In genomic region chr13:106568225-106569003, GRCh38 we compare ENCODE assay signal across 8 cellular contexts. TPM values are rescaled to one million over a fixed set of nuclear protein-coding genes. Genes with fewer than 3 reads are reported as not detected.
DNase-seq lines count a peak whose midpoint lies in the region; ATAC-seq, FAIRE-seq and TF ChIP-seq lines count a peak whose summit lies in the region.

No MANE protein-coding gene starts in this region.

- H3K27ac ChIP-seq in 22Rv1 (peak overlapping the region; percentile 95), SK-N-MC (no peak overlapping the region), esophagus squamous epithelium (peak overlapping the region; percentile 93 to 100 (median 98))

- WGBS in esophagus squamous epithelium, 2 donors = 13 to 24% methylated on average over 12 to 19 of the region's 19 CpGs

- DNase-seq in SK-N-MC (ENCODE audit: low read depth, low spot score) (no peak), esophagus squamous epithelium (lab: John Stamatoyannopoulos, UW) (no peak), putamen (ENCODE audit: low spot score) (peak; percentile 17), H4 (ENCODE audit: low spot score) (no peak), urothelium cell line (ENCODE audit: low spot score) (no peak)

- H3K9ac ChIP-seq in SK-N-MC (ENCODE audit: insufficient read length) = peak overlapping the region; percentile 99

- H3K36me3 ChIP-seq in SK-N-MC (ENCODE audit: insufficient read depth, low read length) (peaks cover 2% of the 10 kb centered on the region; the same call in 1 of the 2 replicates), esophagus squamous epithelium (no peaks in the 10 kb centered on the region)

- H3K27me3 ChIP-seq in esophagus squamous epithelium = no peaks in the 10 kb centered on the region

- peaks cover 10 to 76% (median 31%) of the 10 kb centered on the region in 3 donors for H3K4me1 ChIP-seq in esophagus squamous epithelium

- TF ChIP-seq CTCF in 22Rv1 (IDR thresholded peaks at IDR 0.05) (no peak), esophagus squamous epithelium (IDR thresholded peaks at IDR 0.05) (no peak)

- no peak for TF ChIP-seq POLR2A in esophagus squamous epithelium (IDR thresholded peaks at IDR 0.05)

- intact Hi-C loops in esophagus squamous epithelium (cut with DNase I) = no loop called here

- FAIRE-seq in urothelium cell line (lab: Jason Lieb, UNC) = no peak

- ATAC-seq in GM18519 (IDR thresholded peaks at IDR 0.05; ENCODE audit: low FRiP score, unreplicated experiment) = peak; percentile 26
- ATAC-seq in HG03039 (IDR thresholded peaks at IDR 0.05; ENCODE audit: unreplicated experiment) = peak; percentile 20

- H3K4me3 ChIP-seq in SK-N-MC (peak overlapping the region; percentile 98), esophagus squamous epithelium (peak overlapping the region; percentile 96 to 98 (median 97))

- no peaks in the 10 kb centered on the region for H3K9me3 ChIP-seq in SK-N-MC (ENCODE audit: low read depth, low read length)
- H3K9me3 ChIP-seq in esophagus squamous epithelium = no peaks in the 10 kb centered on the region

RNA-seq across cellular contexts. Expression of gene ARGLU1, which starts 0.5 kb away (rescaled TPM):
- 100 to 1,000 TPM in 1 of 4 donors, 10 to 100 TPM in 3; 29.1 to 111 (median 47.3) TPM for total RNA-seq in esophagus squamous epithelium
- total RNA-seq in H4 (2014; rRNA removed; shearing (Covaris generic)) = 11.6 and 16.2 TPM in 2 replicates

RNA-seq across cellular contexts. Expression of gene EFNB2, which starts 33.0 kb away (rescaled TPM):
- total RNA-seq in esophagus squamous epithelium = 10 to 100 TPM; 14.9 to 29.1 (median 15.8) TPM
- 6.7 and 8.0 TPM in 2 replicates for total RNA-seq in H4 (2014; rRNA removed; shearing (Covaris generic))
